In the genomic region with DNA sequence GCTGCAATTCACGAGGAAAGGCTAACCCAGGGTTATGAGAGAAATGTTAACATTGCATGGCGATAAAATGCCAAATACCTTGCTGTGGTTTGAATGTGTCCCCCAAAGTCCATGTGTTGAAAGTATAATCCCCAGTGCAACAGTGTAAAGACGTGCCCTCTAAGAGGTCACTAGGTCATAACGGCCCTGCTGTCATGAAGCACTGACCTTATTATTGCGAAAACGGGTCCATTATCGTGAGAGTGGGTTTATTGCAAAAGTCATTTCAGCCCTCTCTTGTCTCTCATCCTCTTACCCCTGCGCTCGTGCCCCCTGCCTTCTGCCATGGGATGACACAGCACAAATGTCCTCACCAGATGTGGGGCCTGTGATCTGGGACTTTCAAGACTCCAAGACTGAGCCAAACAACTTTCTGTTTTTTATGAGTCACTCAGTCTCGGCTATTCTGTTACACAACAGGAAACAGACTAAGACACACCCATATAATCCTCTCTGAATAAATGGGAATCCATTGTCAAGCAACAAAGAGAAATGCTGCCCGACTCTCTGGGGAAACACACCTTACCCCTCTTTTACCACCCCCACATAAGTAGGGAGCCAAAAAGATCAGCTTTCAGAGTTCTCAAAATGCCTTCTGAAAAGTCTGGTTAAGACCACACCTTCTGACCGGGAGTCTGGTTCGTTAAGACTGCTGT, we compare ENCODE assay signal across 8 cellular contexts.
DNase-seq lines count a peak whose midpoint lies in the region.

No MANE protein-coding gene starts in this region.

- peak overlapping the region; percentile 49 for H3K9ac ChIP-seq in adipocyte (ENCODE audit: low read length)

- peak; percentile 44 for DNase-seq in NK-92 treated with Interleukin-12 subunit alpha and Interleukin-12 subunit beta, amount 100 ng/mL, for 24 hours (lab: John Stamatoyannopoulos, UW)
- DNase-seq in NK-92 (lab: John Stamatoyannopoulos, UW; ENCODE audit: unreplicated experiment): no peak
- peak in 1 of 2 experiments; percentile 28 for DNase-seq in SJCRH30
- DNase-seq in adipocyte (ENCODE audit: low read depth): peak; percentile 84
- DNase-seq in iPS-NIHi11 (ENCODE audit: low spot score): peak; percentile 20
- DNase-seq in stimulated activated CD4-positive, alpha-beta T cell treated with anti-CD3 and anti-CD28 coated beads, TNF-alpha, amount 100 ng/mL, for 24 hours (ENCODE audit: low read depth in 3 of 3): peak in 2 of 3 experiments; percentile 36 to 48
- DNase-seq in hypothalamus (lab: John Stamatoyannopoulos, UW): no peak
- DNase-seq in NCI-H2029 treated with DMSO at 0.1 percent for 48 hours (lab: John Stamatoyannopoulos, UW): no peak

- no peaks in the 10 kb centered on the region for H3K36me3 ChIP-seq in SJCRH30
- no peaks in the 10 kb centered on the region for H3K36me3 ChIP-seq in adipocyte (ENCODE audit: control insufficient read depth, insufficient read depth, low read length, severe bottlenecking)

- peak overlapping the region; percentile 56 for H3K27ac ChIP-seq in SJCRH30

- H3K4me1 ChIP-seq in SJCRH30: peaks cover 13% of the 10 kb centered on the region
- peaks cover 25% of the 10 kb centered on the region for H3K4me1 ChIP-seq in adipocyte (ENCODE audit: control insufficient read depth, insufficient read depth, low read length)

- H3K9me3 ChIP-seq in SJCRH30 (replicated peaks): no peaks in the 10 kb centered on the region
- no peaks in the 10 kb centered on the region for H3K9me3 ChIP-seq in adipocyte (ENCODE audit: control insufficient read depth, low read length)

- H3K27me3 ChIP-seq in SJCRH30 (no peaks in the 10 kb centered on the region), adipocyte (replicated peaks; ENCODE audit: control insufficient read depth, insufficient read depth, low read length) (no peaks in the 10 kb centered on the region)

- H3K4me3 ChIP-seq in SJCRH30 (no peak overlapping the region), adipocyte (ENCODE audit: low read length) (peak overlapping the region; percentile 44)

Comparison
In these comparisons a context has a peak if more than half of its experiments do, and no peak if none do; other contexts are left out.
1. DNase-seq: peak in NK-92 treated with Interleukin-12 subunit alpha and Interleukin-12 subunit beta, amount 100 ng/mL, for 24 hours (single experiment), adipocyte (single experiment), iPS-NIHi11 (single experiment) and stimulated activated CD4-positive, alpha-beta T cell treated with anti-CD3 and anti-CD28 coated beads, TNF-alpha, amount 100 ng/mL, for 24 hours (2 of 3); none in NK-92 (single experiment), hypothalamus (0 of 51) and NCI-H2029 treated with DMSO at 0.1 percent for 48 hours (single experiment).